Comparison of ENCODE assay signal across 1 cellular context in genomic region chr1:171583581-171584194, GRCh38.
TF ChIP-seq lines count a peak whose summit lies in the region.

No MANE protein-coding gene starts in this region.

TF ChIP-seq in IMR-90, 13 proteins besides CTCF, POLR2A, EP300 and RAD21:
- no peak for TF ChIP-seq MAZ (IDR thresholded peaks at IDR 0.05; ENCODE audit: borderline replicate concordance, low read depth, low read length)
- TF ChIP-seq ELK1 (IDR thresholded peaks at IDR 0.05; ENCODE audit: borderline replicate concordance, low read depth, low read length): no peak
- no peak for TF ChIP-seq RCOR1 (IDR thresholded peaks at IDR 0.05; ENCODE audit: insufficient replicate concordance, low read length)
- TF ChIP-seq SMC3 (IDR thresholded peaks at IDR 0.05; ENCODE audit: low read depth, low read length): no peak
- TF ChIP-seq FOS (IDR thresholded peaks at IDR 0.05; ENCODE audit: low read depth, low read length): no peak
- no peak for TF ChIP-seq RFX5 (IDR thresholded peaks at IDR 0.05; ENCODE audit: low read depth, low read length)
- TF ChIP-seq USF2 (IDR thresholded peaks at IDR 0.05; ENCODE audit: low read depth, low read length): no peak
- no peak for TF ChIP-seq MXI1 (IDR thresholded peaks at IDR 0.05; ENCODE audit: borderline replicate concordance, low read depth, low read length)
- no peak for TF ChIP-seq BHLHE40 (IDR thresholded peaks at IDR 0.05; ENCODE audit: low read depth, low read length)
- TF ChIP-seq CHD1 (IDR thresholded peaks at IDR 0.05; ENCODE audit: low read depth, low read length): no peak
